In the genomic region with DNA sequence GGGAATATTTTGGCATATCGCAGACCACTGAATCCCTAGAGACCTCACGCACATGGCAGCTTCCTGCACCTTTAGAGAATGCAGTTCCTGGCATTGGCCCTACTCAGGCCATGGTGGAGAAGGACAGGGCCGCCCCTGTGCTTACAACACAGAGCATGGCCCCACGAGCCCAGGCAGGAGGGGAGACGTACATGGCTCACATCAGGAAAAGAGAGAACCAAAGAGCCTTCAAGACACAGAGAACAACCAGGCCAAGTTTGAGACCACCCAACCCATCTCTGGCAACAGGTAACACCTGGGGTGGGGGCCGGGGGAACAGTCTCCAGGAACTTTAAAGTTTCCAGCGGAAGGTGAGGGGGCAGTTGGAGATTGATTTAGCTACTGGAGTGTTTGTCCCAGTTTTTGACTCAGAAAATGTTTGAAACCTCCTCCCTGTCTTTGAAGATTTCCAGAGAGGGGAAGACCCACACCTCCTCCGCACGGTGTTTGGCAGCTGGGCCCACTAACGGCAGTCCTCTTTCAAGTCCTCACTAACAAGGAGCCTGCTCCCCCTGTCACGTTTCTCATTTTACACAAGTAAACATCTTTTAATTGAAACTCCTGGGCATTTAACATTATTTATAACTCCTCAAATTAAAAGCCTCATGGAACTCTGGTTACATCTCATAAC, we compare ENCODE assay signal across 29 cellular contexts.
"Had no signal": no experiment of that assay in that cellular context is flagged by ENCODE, and none has a peak within 500 bp of the region (broad histone marks: within the 10 kb centered on the region; RNA-seq: fewer than 3 reads in every experiment).

No MANE protein-coding gene starts in this region.

- H3K4me1 ChIP-seq: esophagus squamous epithelium, heart right ventricle, transverse colon had no signal

- H3K36me3 ChIP-seq: esophagus squamous epithelium, heart right ventricle, transverse colon, WERI-Rb-1 had no signal

- H3K27me3 Mint-ChIP-seq: dendritic cell treated with granulocyte-macrophage colony-stimulating factor and Interleukin-4, amounts not matched to agents 40 ng/mL and 50 ng/mL, for 4 days had no signal

- H3K4me1 Mint-ChIP-seq: activated naive CD4-positive, alpha-beta T cell treated with anti-CD3 and anti-CD28 coated beads, Interleukin-2, amount 50 U/mL, for 24 hours; activated naive CD8-positive, alpha-beta T cell treated with anti-CD3 and anti-CD28 coated beads, Interleukin-2, amount 50 U/mL, for 24 hours; mesothelial cell of epicardium; T-helper 17 cell had no signal

- H3K27me3 ChIP-seq: transverse colon had no signal

- H3K4me3 Mint-ChIP-seq: activated naive CD4-positive, alpha-beta T cell treated with anti-CD3 and anti-CD28 coated beads, Interleukin-2, amount 50 U/mL, for 24 hours; activated naive CD8-positive, alpha-beta T cell treated with anti-CD3 and anti-CD28 coated beads, Interleukin-2, amount 50 U/mL, for 24 hours; dendritic cell treated with granulocyte-macrophage colony-stimulating factor and Interleukin-4, amounts not matched to agents 40 ng/mL and 50 ng/mL, for 4 days; mesothelial cell of epicardium; naive B cell; neural crest cell; T-helper 17 cell had no signal

- DNase-seq: activated CD4-positive, alpha-beta T cell treated with anti-CD3 and anti-CD28 coated beads for 48 hours; activated CD4-positive, alpha-beta T cell treated with anti-CD3 and anti-CD28 coated beads, Interleukin-2, amount 50 U/mL, for 48 hours; activated naive CD8-positive, alpha-beta T cell treated with anti-CD3 and anti-CD28 coated beads, Interleukin-2, amount 50 U/mL, for 24 hours; activated T-cell treated with anti-CD3 and anti-CD28 coated beads, Interleukin-2, amount 50 U/mL, for 48 hours; amygdala; caudate nucleus; esophagus squamous epithelium; foreskin melanocyte; heart right ventricle; mammary epithelial cell; naive B cell; occipital lobe; right cardiac atrium; stimulated activated CD4-positive, alpha-beta T cell treated with anti-CD3 and anti-CD28 coated beads, Interleukin-15, amount 100 ng/mL, for 24 hours; stimulated activated CD4-positive, alpha-beta T cell treated with anti-CD3 and anti-CD28 coated beads, Interleukin-2, amount 100 ng/mL, for 24 hours; stimulated activated naive CD4-positive, alpha-beta T cell treated with Interleukin-2 at 50 U/mL for 16 hours; T-helper 17 cell; T1000; transverse colon; WERI-Rb-1 had no signal

- H3K27ac Mint-ChIP-seq: activated naive CD4-positive, alpha-beta T cell treated with anti-CD3 and anti-CD28 coated beads, Interleukin-2, amount 50 U/mL, for 24 hours; activated naive CD8-positive, alpha-beta T cell treated with anti-CD3 and anti-CD28 coated beads, Interleukin-2, amount 50 U/mL, for 24 hours; activated T-helper 2 cell treated with anti-CD3 and anti-CD28 coated beads, Interferon-gamma antibody, Interleukin-2, Interleukin-4, amounts not matched to agents 10 μg/mL and 5 μg/mL and 100 μg/mL, durations not matched to agents 14 hours and 24 hours and 36 hours; dendritic cell treated with granulocyte-macrophage colony-stimulating factor and Interleukin-4, amounts not matched to agents 40 ng/mL and 50 ng/mL, for 4 days; mesothelial cell of epicardium; naive B cell; T-helper 17 cell had no signal

- FAIRE-seq: islet of Langerhans, urothelium cell line had no signal

- ATAC-seq: activated CD4-positive, CD25-positive, alpha-beta regulatory T cell treated with anti-CD3 and anti-CD28 coated beads, Interleukin-2, amount 50 U/mL, for 24 hours; activated naive CD8-positive, alpha-beta T cell treated with anti-CD3 and anti-CD28 coated beads, Interleukin-2, amount 50 U/mL, for 24 hours; heart right ventricle; right cardiac atrium; T-helper 17 cell had no signal

- H3K36me3 Mint-ChIP-seq: activated naive CD4-positive, alpha-beta T cell treated with anti-CD3 and anti-CD28 coated beads, Interleukin-2, amount 50 U/mL, for 24 hours; mesothelial cell of epicardium had no signal

- H3K27ac ChIP-seq: epithelial cell of prostate, esophagus squamous epithelium, heart right ventricle, transverse colon, WERI-Rb-1 had no signal

- H3K4me3 ChIP-seq: esophagus squamous epithelium, heart right ventricle, transverse colon had no signal
